8 cellular contexts compared by ENCODE assay signal in the genomic region with DNA sequence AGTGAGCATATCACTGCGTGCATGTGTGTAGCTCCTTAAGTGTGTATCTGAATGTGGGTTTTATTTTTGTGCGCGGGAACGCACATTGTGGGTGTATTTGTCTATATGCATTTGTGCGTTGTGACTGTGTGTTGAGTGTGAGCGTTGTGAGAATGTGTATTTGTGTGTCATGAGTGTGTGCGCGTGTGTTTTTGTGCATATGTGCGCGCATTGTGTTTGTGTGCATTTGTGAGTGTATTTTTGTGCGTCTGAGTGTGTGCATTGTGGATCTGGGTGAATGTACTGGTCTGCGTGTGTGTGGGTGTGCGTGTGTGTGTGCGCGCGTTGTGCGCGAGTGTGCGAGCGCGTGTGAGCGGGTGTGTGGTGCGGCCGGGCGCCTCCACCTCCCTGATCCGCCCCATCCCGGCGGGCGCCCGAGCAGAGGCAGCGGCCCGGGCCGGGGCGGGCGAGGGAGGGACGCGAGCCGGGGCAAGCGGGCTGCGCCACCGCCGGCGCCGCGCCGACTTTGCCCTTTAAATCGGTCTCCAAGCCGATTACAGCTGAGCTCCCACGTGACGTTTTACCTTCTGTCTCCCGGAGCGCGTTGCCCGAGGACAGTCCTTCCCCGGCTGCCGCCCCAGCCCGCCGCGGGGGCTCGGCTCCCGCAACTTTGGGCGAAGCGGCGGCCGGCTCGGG. TPM values are rescaled to one million over a fixed set of nuclear protein-coding genes. Genes with fewer than 3 reads are reported as not detected.
DNase-seq lines count a peak whose midpoint lies in the region; ATAC-seq and TF ChIP-seq lines count a peak whose summit lies in the region.

A gene with protein sequence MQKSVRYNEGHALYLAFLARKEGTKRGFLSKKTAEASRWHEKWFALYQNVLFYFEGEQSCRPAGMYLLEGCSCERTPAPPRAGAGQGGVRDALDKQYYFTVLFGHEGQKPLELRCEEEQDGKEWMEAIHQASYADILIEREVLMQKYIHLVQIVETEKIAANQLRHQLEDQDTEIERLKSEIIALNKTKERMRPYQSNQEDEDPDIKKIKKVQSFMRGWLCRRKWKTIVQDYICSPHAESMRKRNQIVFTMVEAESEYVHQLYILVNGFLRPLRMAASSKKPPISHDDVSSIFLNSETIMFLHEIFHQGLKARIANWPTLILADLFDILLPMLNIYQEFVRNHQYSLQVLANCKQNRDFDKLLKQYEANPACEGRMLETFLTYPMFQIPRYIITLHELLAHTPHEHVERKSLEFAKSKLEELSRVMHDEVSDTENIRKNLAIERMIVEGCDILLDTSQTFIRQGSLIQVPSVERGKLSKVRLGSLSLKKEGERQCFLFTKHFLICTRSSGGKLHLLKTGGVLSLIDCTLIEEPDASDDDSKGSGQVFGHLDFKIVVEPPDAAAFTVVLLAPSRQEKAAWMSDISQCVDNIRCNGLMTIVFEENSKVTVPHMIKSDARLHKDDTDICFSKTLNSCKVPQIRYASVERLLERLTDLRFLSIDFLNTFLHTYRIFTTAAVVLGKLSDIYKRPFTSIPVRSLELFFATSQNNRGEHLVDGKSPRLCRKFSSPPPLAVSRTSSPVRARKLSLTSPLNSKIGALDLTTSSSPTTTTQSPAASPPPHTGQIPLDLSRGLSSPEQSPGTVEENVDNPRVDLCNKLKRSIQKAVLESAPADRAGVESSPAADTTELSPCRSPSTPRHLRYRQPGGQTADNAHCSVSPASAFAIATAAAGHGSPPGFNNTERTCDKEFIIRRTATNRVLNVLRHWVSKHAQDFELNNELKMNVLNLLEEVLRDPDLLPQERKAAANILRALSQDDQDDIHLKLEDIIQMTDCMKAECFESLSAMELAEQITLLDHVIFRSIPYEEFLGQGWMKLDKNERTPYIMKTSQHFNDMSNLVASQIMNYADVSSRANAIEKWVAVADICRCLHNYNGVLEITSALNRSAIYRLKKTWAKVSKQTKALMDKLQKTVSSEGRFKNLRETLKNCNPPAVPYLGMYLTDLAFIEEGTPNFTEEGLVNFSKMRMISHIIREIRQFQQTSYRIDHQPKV (N-terminal part only) (plus strand): TSS at position 596 of the 675 bp plus-strand sequence. CDS start 376 bp downstream, outside the sequence.

- peak within 1 kb of the TSS; percentile 99 for H2BK5ac ChIP-seq in trophoblast cell (ENCODE audit: low read depth, low read length, poor library complexity)

- peak within 1 kb of the TSS; percentile 65 for H2AFZ ChIP-seq in trophoblast cell (ENCODE audit: insufficient read depth, low read length, poor library complexity)

- peak within 1 kb of the TSS; percentile 100 for H4K91ac ChIP-seq in trophoblast cell (ENCODE audit: low read depth, low read length)

- H3K36me3 ChIP-seq in SJSA1, result no peaks in the 10 kb centered on the region
- H3K36me3 ChIP-seq in heart left ventricle, result no peaks in the 10 kb centered on the region
- peaks cover 0 to 2% of the 10 kb centered on the region in 2 experiments for H3K36me3 ChIP-seq in trophoblast cell (ENCODE audit: control insufficient read depth in 1 of 2, insufficient read depth in 2 of 2, low read length in 2 of 2)
- H3K36me3 ChIP-seq in upper lobe of right lung, result no peaks in the 10 kb centered on the region

- peak within 1 kb of the TSS; percentile 94 for H3K4ac ChIP-seq in trophoblast cell (ENCODE audit: low read depth, low read length)

- no peaks in the 10 kb centered on the region for H3K9me3 Mint-ChIP-seq in activated naive CD8-positive, alpha-beta T cell (ENCODE audit: low read depth)

- peak within 1 kb of the TSS; percentile 85 for H2BK12ac ChIP-seq in trophoblast cell (ENCODE audit: low read length)

- TF ChIP-seq CTCF in heart left ventricle (IDR thresholded peaks at IDR 0.05), result no peak
- TF ChIP-seq CTCF in upper lobe of right lung (IDR thresholded peaks at IDR 0.05), result no peak

- peak within 1 kb of the TSS; percentile 100 for H3K18ac ChIP-seq in trophoblast cell (ENCODE audit: low read length)

- peak within 1 kb of the TSS; percentile 99 for H3K23ac ChIP-seq in trophoblast cell (ENCODE audit: low read length)

- no peaks in the 10 kb centered on the region for H3K27me3 Mint-ChIP-seq in activated naive CD8-positive, alpha-beta T cell

- peak within 1 kb of the TSS; percentile 96 for H2BK120ac ChIP-seq in trophoblast cell (ENCODE audit: insufficient read depth, low read length, poor library complexity)

- H3K36me3 Mint-ChIP-seq in activated naive CD8-positive, alpha-beta T cell, result no peaks in the 10 kb centered on the region

- peak; percentile 17 to 31 for TF ChIP-seq POLR2A in heart left ventricle (IDR thresholded peaks at IDR 0.05)

- H3K27ac Mint-ChIP-seq in activated naive CD8-positive, alpha-beta T cell, result peak within 1 kb of the TSS; percentile 98

- H3K79me2 ChIP-seq in trophoblast cell (ENCODE audit: control insufficient read depth, insufficient read depth, low read length, poor library complexity), result peaks cover 26% of the 10 kb centered on the region

- H3K9me3 ChIP-seq in SJSA1 (replicated peaks) (no peaks in the 10 kb centered on the region), heart left ventricle (no peaks in the 10 kb centered on the region), trophoblast cell (ENCODE audit: insufficient read depth, low read depth, low read length) (peaks cover 2% of the 10 kb centered on the region), upper lobe of right lung (no peaks in the 10 kb centered on the region)

- peak within 1 kb of the TSS; percentile 88 for H2AK5ac ChIP-seq in trophoblast cell (ENCODE audit: low read length)

- peak within 1 kb of the TSS; percentile 61 for H4K12ac ChIP-seq in trophoblast cell (ENCODE audit: low read depth, low read length)

- no peaks in the 10 kb centered on the region for H3K27me3 ChIP-seq in SJSA1 (replicated peaks)
- peaks cover 0 to 42% (median 25%) of the 10 kb centered on the region in 9 donors for H3K27me3 ChIP-seq in heart left ventricle
- no peaks in the 10 kb centered on the region for H3K27me3 ChIP-seq in trophoblast cell (ENCODE audit: insufficient read depth, low read length)
- peaks cover 47% of the 10 kb centered on the region for H3K27me3 ChIP-seq in upper lobe of right lung

- peaks cover 37% of the 10 kb centered on the region for H3K79me1 ChIP-seq in trophoblast cell (ENCODE audit: low read length)

- H3K4me3 Mint-ChIP-seq in activated naive CD8-positive, alpha-beta T cell, result peak within 1 kb of the TSS; percentile 99

- H3K9ac ChIP-seq in trophoblast cell (ENCODE audit: low read length), result peak within 1 kb of the TSS; percentile 93

- H3K4me3 ChIP-seq in SJSA1 (peak within 1 kb of the TSS; percentile 63), heart left ventricle (peak within 1 kb of the TSS; percentile 46 to 82 (median 67)), trophoblast cell (ENCODE audit: low read depth, low read length) (peak within 1 kb of the TSS; percentile 99), upper lobe of right lung (peak within 1 kb of the TSS; percentile 56)

- H3K14ac ChIP-seq in trophoblast cell (ENCODE audit: low read length), result peak within 1 kb of the TSS; percentile 99

- peak within 1 kb of the TSS; percentile 95 for H4K8ac ChIP-seq in trophoblast cell (ENCODE audit: low read depth, low read length)

- H3K4me1 ChIP-seq in SJSA1 (replicated peaks) (peaks cover 65% of the 10 kb centered on the region), heart left ventricle (peaks cover 0 to 17% (median 0%) of the 10 kb centered on the region in 12 donors), trophoblast cell (ENCODE audit: control insufficient read depth in 1 of 2, insufficient read depth in 2 of 2, low read length in 2 of 2) (peaks cover 5 to 12% of the 10 kb centered on the region in 2 experiments), upper lobe of right lung (peaks cover 6% of the 10 kb centered on the region)

- peak; percentile 13 to 58 (median 37) for ATAC-seq in heart left ventricle
- peak; percentile 42 for ATAC-seq in upper lobe of right lung

- WGBS in heart left ventricle, 4 donors, result 12 to 38% (median 15%) methylated on average over 25 to 66 of the region's 66 CpGs
- WGBS in trophoblast cell (ENCODE audit: extremely low coverage, insufficient coverage, insufficient read length), result no CpG with 5 or more reads among the region's 66 CpGs

- intact Hi-C loops in heart left ventricle (cut with DNase I), result loop anchor here in 8 of 10 donors (5.0 to 10.0 kb wide), 12 partner anchors 47 to 225 kb away; no protein-coding TSS in a partner anchor
- intact Hi-C loops in upper lobe of right lung (cut with DNase I), result no loop called here

- DNase-seq in D341Med (ENCODE audit: low spot score) (peak; percentile 93), SJSA1 (ENCODE audit: low read depth in 1 of 2, low spot score in 2 of 2) (peak; percentile 27 to 61), heart left ventricle (peak; percentile 25 to 60 (median 30)), trophoblast cell (peak; percentile 88 to 89), upper lobe of right lung (no peak), CD1c-positive myeloid dendritic cell (ENCODE audit: extremely low spot score) (no peak), NCI-H2196 (lab: John Stamatoyannopoulos, UW; ENCODE audit: unreplicated experiment) (no peak)

- H3K27ac ChIP-seq in SJSA1 (peak within 1 kb of the TSS; percentile 46), heart left ventricle (peak within 1 kb of the TSS; percentile 61 to 94 (median 86)), trophoblast cell (ENCODE audit: low read depth, low read length) (peak within 1 kb of the TSS; percentile 89), upper lobe of right lung (peak within 1 kb of the TSS; percentile 63)

- H3K4me2 ChIP-seq in trophoblast cell (ENCODE audit: low read length), result peak within 1 kb of the TSS; percentile 93

- H3K4me1 Mint-ChIP-seq in activated naive CD8-positive, alpha-beta T cell (ENCODE audit: low read depth), result peaks cover 63% of the 10 kb centered on the region

RNA-seq across cellular contexts. Expression of the gene that starts here (rescaled TPM):
- 8.4 and 12.5 TPM in 2 replicates for total RNA-seq in SJSA1 (2014; rRNA removed; shearing (Covaris generic))
- total RNA-seq in heart left ventricle (10 to 100 TPM in 1 of 9 donors, 1 to 10 TPM in 8; 5.5 to 16.6 (median 7.4) TPM), upper lobe of right lung (5.4 TPM)
- polyA plus RNA-seq in heart left ventricle, result 1 to 10 TPM; 3.6 to 3.9 TPM
- 93.8 and 95.6 TPM in 2 replicates for polyA plus RNA-seq in trophoblast cell (2013)

Comparison
In these comparisons a context has a peak if more than half of its experiments do, and no peak if none do; other contexts are left out.
1. DNase-seq: peak in D341Med (single experiment), SJSA1 (2 of 2), heart left ventricle (5 of 5) and trophoblast cell (2 of 2); none in upper lobe of right lung (single experiment), CD1c-positive myeloid dendritic cell (single experiment) and NCI-H2196 (single experiment).
2. Peak in every context shown above with its lines, with median percentiles within 50 percentile points of each other: H3K27ac ChIP-seq and H3K4me3 ChIP-seq.